In genomic region chr15:41969851-41970431, GRCh38 we compare ENCODE assay signal across 10 cellular contexts. TPM values are rescaled to one million over a fixed set of nuclear protein-coding genes. Genes with fewer than 3 reads are reported as not detected.
A peak's percentile ranks its signal among the peaks of the same experiment; 100 is the strongest.
DNase-seq lines count a peak whose midpoint lies in the region; ATAC-seq and TF ChIP-seq lines count a peak whose summit lies in the region.
"Had no signal": no experiment of that assay in that cellular context is flagged by ENCODE, and none has a peak within 500 bp of the region (broad histone marks: within the 10 kb centered on the region; RNA-seq: fewer than 3 reads in every experiment).

No MANE protein-coding gene starts in this region.

- H3K4me1 ChIP-seq in hepatocyte (ENCODE audit: insufficient read depth) (peaks cover 7% of the 10 kb centered on the region), subcutaneous abdominal adipose tissue (ENCODE audit: control insufficient read depth in 5 of 5, insufficient read depth in 5 of 5, low read length in 5 of 5) (peaks cover 1 to 64% (median 56%) of the 10 kb centered on the region in 5 donors)

- H3K9me3 ChIP-seq in hepatocyte (ENCODE audit: low read depth), result no peaks in the 10 kb centered on the region
- no peaks in the 10 kb centered on the region for H3K9me3 ChIP-seq in subcutaneous abdominal adipose tissue (ENCODE audit: control insufficient read depth in 5 of 5, low read length in 5 of 5)

- peaks cover 9% of the 10 kb centered on the region for H4K20me1 ChIP-seq in hepatocyte (ENCODE audit: insufficient read depth, poor library complexity, severe bottlenecking)

- H3K36me3 ChIP-seq in hepatocyte (replicated peaks; ENCODE audit: insufficient read depth, low read depth) (no peaks in the 10 kb centered on the region), subcutaneous abdominal adipose tissue (ENCODE audit: control insufficient read depth in 5 of 5, insufficient read depth in 5 of 5, low read length in 5 of 5) (no peaks in the 10 kb centered on the region)

- DNase-seq in activated CD8-positive, alpha-beta memory T cell treated with anti-CD3 and anti-CD28 coated beads for 24 hours, result peak; percentile 54
- DNase-seq in activated CD8-positive, alpha-beta memory T cell treated with anti-CD3 and anti-CD28 coated beads, Interleukin-2, amount 50 U/mL, for 4 hours, result no peak
- peak; percentile 7 for DNase-seq in activated CD4-positive, alpha-beta T cell treated with anti-CD3 and anti-CD28 coated beads, Interleukin-2, amount 50 U/mL, for 1 hour
- DNase-seq in hepatocyte (ENCODE audit: low spot score) (no peak), NCI-H2196 treated with DMSO at 0.1 percent for 48 hours (lab: John Stamatoyannopoulos, UW; ENCODE audit: unreplicated experiment) (no peak), hypothalamus (lab: John Stamatoyannopoulos, UW) (no peak)

- ATAC-seq in HG02798 (IDR thresholded peaks at IDR 0.05; ENCODE audit: poor library complexity, unreplicated experiment), result no peak

- no peak for TF ChIP-seq CTCF in hepatocyte (IDR thresholded peaks at IDR 0.05; ENCODE audit: poor library complexity)

- H3K4me3 ChIP-seq in hepatocyte (no peak overlapping the region), subcutaneous abdominal adipose tissue (ENCODE audit: low read depth in 1 of 5, low read length in 5 of 5) (peak overlapping the region; percentile 41 to 100 (median 96))

- H3K4me2 ChIP-seq in hepatocyte, result peak overlapping the region; percentile 78

- peaks cover 61% of the 10 kb centered on the region for H3K79me2 ChIP-seq in hepatocyte

- H3K27ac ChIP-seq in hepatocyte (peak overlapping the region; percentile 93), subcutaneous abdominal adipose tissue (ENCODE audit: low read depth, low read length) (peak overlapping the region; percentile 83)

- no peaks in the 10 kb centered on the region for H3K9me2 ChIP-seq in hepatocyte (replicated peaks; ENCODE audit: insufficient read depth)

- no peak overlapping the region for H2AFZ ChIP-seq in hepatocyte

- no peaks in the 10 kb centered on the region for H3K27me3 ChIP-seq in hepatocyte
- H3K27me3 ChIP-seq in subcutaneous abdominal adipose tissue (ENCODE audit: control insufficient read depth in 5 of 5, insufficient read depth in 4 of 5, low read length in 5 of 5), result no peaks in the 10 kb centered on the region

- H3K9ac ChIP-seq in subcutaneous abdominal adipose tissue (ENCODE audit: low read length in 5 of 5), result no peak overlapping the region

- 60% methylated on average over 3 of the region's 3 CpGs for whole genome bisulfite sequencing in hepatocyte (ENCODE audit: low lambda C conversion rate, missing lambda C conversion rate)

RNA-seq across cellular contexts. Expression of gene EHD4, which starts 2.4 kb away (rescaled TPM):
- total RNA-seq in hepatocyte, result 26.4 and 27.3 TPM in 2 replicates
- polyA plus RNA-seq in hepatocyte, result 30.9 and 34.7 TPM in 2 replicates

RNA-seq across cellular contexts. Expression of gene PLA2G4E, which starts 50.9 kb away (rescaled TPM):
- 0.07 and 0.20 TPM in 2 replicates for total RNA-seq in hepatocyte
- polyA plus RNA-seq in hepatocyte, result 0.54 TPM in 1 of 2 replicates, not detected in the other
- total RNA-seq: urinary bladder had no signal
- polyA plus RNA-seq: AG04450 had no signal

Comparison
In these comparisons a context has a peak if more than half of its experiments do, and no peak if none do; other contexts are left out.
1. DNase-seq: peak in activated CD8-positive, alpha-beta memory T cell treated with anti-CD3 and anti-CD28 coated beads for 24 hours (single experiment) and activated CD4-positive, alpha-beta T cell treated with anti-CD3 and anti-CD28 coated beads, Interleukin-2, amount 50 U/mL, for 1 hour (single experiment); none in activated CD8-positive, alpha-beta memory T cell treated with anti-CD3 and anti-CD28 coated beads, Interleukin-2, amount 50 U/mL, for 4 hours (single experiment), hepatocyte (single experiment), NCI-H2196 treated with DMSO at 0.1 percent for 48 hours (single experiment) and hypothalamus (0 of 51).